ENCODE assay signal across 18 cellular contexts in the genomic region with DNA sequence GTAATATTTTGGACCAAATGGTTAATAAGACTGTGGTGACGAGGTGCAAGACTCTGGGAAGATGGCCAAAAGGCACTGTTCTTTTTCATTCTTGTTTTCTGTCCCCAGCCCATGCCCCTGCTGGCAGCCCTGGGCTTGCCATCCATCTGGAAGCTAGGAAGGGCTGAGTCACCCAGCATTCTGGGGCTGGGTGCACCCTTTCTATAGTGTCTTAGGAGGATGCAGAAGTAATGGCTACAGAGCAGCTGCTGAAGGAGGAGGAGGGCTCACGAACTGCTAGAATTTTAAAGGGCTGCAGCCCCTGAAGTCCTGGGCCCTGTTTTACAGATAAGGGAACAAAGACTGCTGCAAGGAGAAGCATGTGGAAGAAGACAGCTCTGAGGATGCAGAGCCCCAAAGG. TPM values are rescaled to one million over a fixed set of nuclear protein-coding genes. Genes with fewer than 3 reads are reported as not detected.
DNase-seq lines count a peak whose midpoint lies in the region; ATAC-seq and TF ChIP-seq lines count a peak whose summit lies in the region.
"Had no signal": no experiment of that assay in that cellular context is flagged by ENCODE, and none has a peak within 500 bp of the region (broad histone marks: within the 10 kb centered on the region; RNA-seq: fewer than 3 reads in every experiment).

No MANE protein-coding gene starts in this region.

- intact Hi-C loops in ascending aorta (cut with DNase I): loop anchor here (5.0 to 10.0 kb wide), 8 partner anchors 126 to 1171 kb away; no protein-coding TSS in a partner anchor
- intact Hi-C loops in OCI-LY7 (cut with micrococcal nuclease; ENCODE audit: unreplicated experiment): loop anchor here (2.0 to 5.0 kb wide), 2 partner anchors 339 to 696 kb away; partner anchors contain the start of gene CXCL12
- intact Hi-C loops in tibial artery (cut with DNase I; ENCODE audit: low total_unique reads): loop anchor here (2.0 to 10.0 kb wide), 3 partner anchors 353 to 696 kb away; partner anchors contain the start of gene CXCL12

- no peaks in the 10 kb centered on the region for H3K36me3 ChIP-seq in ascending aorta
- H3K36me3 ChIP-seq in kidney epithelial cell (ENCODE audit: control insufficient read depth, insufficient read depth, low read length): no peaks in the 10 kb centered on the region
- no peaks in the 10 kb centered on the region for H3K36me3 ChIP-seq in OCI-LY7 (ENCODE audit: insufficient read depth, low read length)
- no peaks in the 10 kb centered on the region for H3K36me3 ChIP-seq in tibial artery
- H3K36me3 ChIP-seq: gastroesophageal sphincter, neutrophil, upper lobe of right lung had no signal

- TF ChIP-seq CTCF in AG10803 (conservative IDR thresholded peaks at IDR 0.05; ENCODE audit: low read length) (peak; percentile 36), ascending aorta (IDR thresholded peaks at IDR 0.05) (peak in 2 of 3 experiments; percentile 7 to 20), kidney epithelial cell (IDR thresholded peaks at IDR 0.05; ENCODE audit: insufficient read depth, low read length, poor library complexity, severe bottlenecking) (peak; percentile 4), OCI-LY7 (conservative IDR thresholded peaks at IDR 0.05; ENCODE audit: low read length) (no peak), tibial artery (IDR thresholded peaks at IDR 0.05) (peak in 1 of 2 experiments; percentile 16)

- H3K4me2 ChIP-seq in OCI-LY7 (ENCODE audit: low read length): no peak overlapping the region

- H3K27me3 ChIP-seq in ascending aorta (no peaks in the 10 kb centered on the region), kidney epithelial cell (ENCODE audit: control insufficient read depth, insufficient read depth, low read length) (peaks cover 13% of the 10 kb centered on the region), tibial artery (no peaks in the 10 kb centered on the region)
- H3K27me3 ChIP-seq: body of pancreas, gastroesophageal sphincter, upper lobe of right lung had no signal

- H3K4me3 ChIP-seq in AG10803 (ENCODE audit: low read length) (no peak overlapping the region), ascending aorta (no peak overlapping the region), kidney epithelial cell (ENCODE audit: low read depth, low read length) (no peak overlapping the region), OCI-LY7 (ENCODE audit: low read depth, low read length, poor library complexity, severe bottlenecking) (no peak overlapping the region), tibial artery (no peak overlapping the region)
- H3K4me3 ChIP-seq: body of pancreas, gastroesophageal sphincter, upper lobe of right lung had no signal

- CTCF ChIA-PET in OCI-LY7 (lab: Charles Lee; ENCODE audit: unreplicated experiment): no interaction called here

- no peaks in the 10 kb centered on the region for H3K9me2 ChIP-seq in OCI-LY7 (ENCODE audit: insufficient read depth, low read length)

- no peaks in the 10 kb centered on the region for H4K20me1 ChIP-seq in OCI-LY7 (ENCODE audit: insufficient read depth, low read length)

- ATAC-seq in GM21447 (IDR thresholded peaks at IDR 0.05; ENCODE audit: unreplicated experiment): no peak
- ATAC-seq: body of pancreas; effector memory CD8-positive, alpha-beta T cell; gastroesophageal sphincter; stimulated activated naive B cell treated with anti-CD40 and anti-IgM and Interleukin-4, amounts not matched to agents 10 μg/mL and 1 μg/mL and 100 μg/mL, for 72 hours; upper lobe of right lung had no signal

- DNase-seq in AG10803 (ENCODE audit: low read depth): peak; percentile 45
- peak; percentile 20 for DNase-seq in HCEC 1CT
- DNase-seq in ascending aorta (ENCODE audit: low spot score in 2 of 2): peak in 1 of 2 donors; percentile 60
- DNase-seq in kidney epithelial cell (ENCODE audit: low read depth): no peak
- DNase-seq in OCI-LY7 (ENCODE audit: low spot score): no peak
- DNase-seq in tibial artery: no peak
- DNase-seq: activated CD8-positive, alpha-beta memory T cell treated with anti-CD3 and anti-CD28 coated beads for 24 hours; activated effector memory CD4-positive, alpha-beta T cell treated with anti-CD3 and anti-CD28 coated beads, Interleukin-2, amount 50 U/mL, for 16 hours; effector memory CD8-positive, alpha-beta T cell; NCI-H187; NCI-H524; stimulated activated naive B cell treated with anti-CD40 and anti-IgM and Interleukin-4, amounts not matched to agents 10 μg/mL and 1 μg/mL and 100 μg/mL, for 72 hours had no signal

- POLR2A ChIA-PET in OCI-LY7 (lab: Charles Lee): interaction anchor here (0.6 kb wide), 1 partner anchor 629 kb away, joined by 3 read pairs; no protein-coding TSS in a partner anchor

- BruUV-seq in OCI-LY7 (replicated peaks; lab: Mats Ljungman, UMichigan): no TSS peak

- no peak overlapping the region for H3K27ac ChIP-seq in ascending aorta
- no peak overlapping the region for H3K27ac ChIP-seq in OCI-LY7 (ENCODE audit: low read depth, low read length, poor library complexity, severe bottlenecking)
- peak overlapping the region in 1 of 2 donors; percentile 37 for H3K27ac ChIP-seq in tibial artery
- H3K27ac ChIP-seq: body of pancreas, neutrophil, upper lobe of right lung, VCaP had no signal

- peaks cover 4 to 10% of the 10 kb centered on the region in 2 donors for H3K4me1 ChIP-seq in ascending aorta
- H3K4me1 ChIP-seq in OCI-LY7 (ENCODE audit: insufficient read depth, low read length, poor library complexity, severe bottlenecking): no peaks in the 10 kb centered on the region
- H3K4me1 ChIP-seq in tibial artery: peaks cover 0 to 26% (median 12%) of the 10 kb centered on the region in 4 donors

- H3K9me3 ChIP-seq in ascending aorta: no peaks in the 10 kb centered on the region
- H3K9me3 ChIP-seq in OCI-LY7 (ENCODE audit: low read length): no peaks in the 10 kb centered on the region
- H3K9me3 ChIP-seq in tibial artery: no peaks in the 10 kb centered on the region
- H3K9me3 ChIP-seq: body of pancreas, gastroesophageal sphincter, neutrophil, upper lobe of right lung had no signal

- no peaks in the 10 kb centered on the region for H3K79me2 ChIP-seq in OCI-LY7 (ENCODE audit: insufficient read depth, low read depth, low read length)

- no peak overlapping the region for H2AFZ ChIP-seq in OCI-LY7 (ENCODE audit: low read length)

RNA-seq across cellular contexts. Expression of gene ZNF32, which starts 42.8 kb away (rescaled TPM):
- total RNA-seq in ascending aorta (10.9 TPM), kidney epithelial cell (40.3 and 52.1 TPM in 2 replicates), OCI-LY7 (2022) (not detected in 2 replicates)
- not detected in 2 replicates for total RNA-seq in OCI-LY7 (2014; rRNA removed; shearing (Covaris generic))

Comparison
In these comparisons a context has a peak if more than half of its experiments do, and no peak if none do; other contexts are left out.
1. DNase-seq: peak in AG10803 (single experiment) and HCEC 1CT (single experiment); none in kidney epithelial cell (single experiment), OCI-LY7 (single experiment) and tibial artery (0 of 2).
2. RNA of gene ZNF32, which starts 42.8 kb away (total RNA-seq): 40.3 to 52.1 TPM in kidney epithelial cell and 10.9 TPM in ascending aorta (single experiment); not detected in OCI-LY7; every median in the first group is over 10 times any median in the second.